In genomic region chr12:25100738-25101445, GRCh38 we compare ENCODE assay signal across 19 cellular contexts.
A peak's percentile ranks its signal among the peaks of the same experiment; 100 is the strongest.
DNase-seq lines count a peak whose midpoint lies in the region; ATAC-seq and TF ChIP-seq lines count a peak whose summit lies in the region.
"Had no signal": no experiment of that assay in that cellular context is flagged by ENCODE, and none has a peak within 500 bp of the region (broad histone marks: within the 10 kb centered on the region; RNA-seq: fewer than 3 reads in every experiment).

No MANE protein-coding gene starts in this region.

- peak overlapping the region; percentile 15 for H3K27ac Mint-ChIP-seq in activated naive CD8-positive, alpha-beta T cell treated with anti-CD3 and anti-CD28 coated beads, Interleukin-2, amount 50 U/mL, for 24 hours
- H3K27ac Mint-ChIP-seq in activated naive CD8-positive, alpha-beta T cell treated with anti-CD3 and anti-CD28 coated beads for 36 hours, result no peak overlapping the region
- H3K27ac Mint-ChIP-seq in stimulated activated naive B cell treated with anti-CD40 and anti-IgM and Interleukin-4, amounts not matched to agents 10 μg/mL and 1 μg/mL and 100 μg/mL, for 72 hours, result peak overlapping the region; percentile 84
- H3K27ac Mint-ChIP-seq in activated T-helper 17 cell treated with anti-CD3 and anti-CD28 coated beads, Interleukin-2, amount 50 U/mL, for 72 hours, result no peak overlapping the region
- H3K27ac Mint-ChIP-seq: activated CD4-positive, alpha-beta T cell treated with anti-CD3 and anti-CD28 coated beads, Interleukin-2, amount 10 ng/mL, durations not matched to agents 7 days and 5 days had no signal

- H4K20me1 ChIP-seq in OCI-LY7 (ENCODE audit: insufficient read depth, low read length), result peaks cover 11% of the 10 kb centered on the region; the same call in 1 of the 2 replicates

- no peaks in the 10 kb centered on the region for H3K9me3 Mint-ChIP-seq in activated naive CD8-positive, alpha-beta T cell treated with anti-CD3 and anti-CD28 coated beads, Interleukin-2, amount 50 U/mL, for 24 hours
- no peaks in the 10 kb centered on the region for H3K9me3 Mint-ChIP-seq in activated naive CD8-positive, alpha-beta T cell treated with anti-CD3 and anti-CD28 coated beads for 36 hours
- no peaks in the 10 kb centered on the region for H3K9me3 Mint-ChIP-seq in stimulated activated naive B cell treated with anti-CD40 and anti-IgM and Interleukin-4, amounts not matched to agents 10 μg/mL and 1 μg/mL and 100 μg/mL, for 72 hours
- H3K9me3 Mint-ChIP-seq in activated T-helper 17 cell treated with anti-CD3 and anti-CD28 coated beads, Interleukin-2, amount 50 U/mL, for 72 hours, result no peaks in the 10 kb centered on the region
- H3K9me3 Mint-ChIP-seq: activated CD4-positive, alpha-beta T cell treated with anti-CD3 and anti-CD28 coated beads, Interleukin-2, amount 10 ng/mL, durations not matched to agents 7 days and 5 days had no signal

- no peaks in the 10 kb centered on the region for H3K4me1 ChIP-seq in OCI-LY7 (ENCODE audit: insufficient read depth, low read length, poor library complexity, severe bottlenecking)
- H3K4me1 ChIP-seq: Caco-2, stomach, vagina had no signal

- no peak for ATAC-seq in activated naive CD8-positive, alpha-beta T cell treated with anti-CD3 and anti-CD28 coated beads, Interleukin-2, amount 50 U/mL, for 24 hours
- ATAC-seq in HG02852 (IDR thresholded peaks at IDR 0.05; ENCODE audit: unreplicated experiment), result peak; percentile 66
- ATAC-seq in stimulated activated naive B cell treated with anti-CD40 and anti-IgM and Interleukin-4, amounts not matched to agents 10 μg/mL and 1 μg/mL and 100 μg/mL, for 72 hours (replicated peaks), result peak; percentile 74 to 85
- ATAC-seq in activated T-helper 17 cell treated with anti-CD3 and anti-CD28 coated beads, Interleukin-2, amount 50 U/mL, for 72 hours (replicated peaks), result no peak
- ATAC-seq in GM21526 (IDR thresholded peaks at IDR 0.05; ENCODE audit: low FRiP score, unreplicated experiment), result no peak
- ATAC-seq in HG03108 (IDR thresholded peaks at IDR 0.05; ENCODE audit: unreplicated experiment), result no peak
- ATAC-seq: heart right ventricle had no signal

- H3K4me1 Mint-ChIP-seq in activated naive CD8-positive, alpha-beta T cell treated with anti-CD3 and anti-CD28 coated beads, Interleukin-2, amount 50 U/mL, for 24 hours, result peaks cover 9% of the 10 kb centered on the region
- H3K4me1 Mint-ChIP-seq in activated naive CD8-positive, alpha-beta T cell treated with anti-CD3 and anti-CD28 coated beads for 36 hours, result peaks cover 6% of the 10 kb centered on the region
- H3K4me1 Mint-ChIP-seq in stimulated activated naive B cell treated with anti-CD40 and anti-IgM and Interleukin-4, amounts not matched to agents 10 μg/mL and 1 μg/mL and 100 μg/mL, for 72 hours, result peaks cover 14 to 16% of the 10 kb centered on the region in 2 donors
- H3K4me1 Mint-ChIP-seq in activated T-helper 17 cell treated with anti-CD3 and anti-CD28 coated beads, Interleukin-2, amount 50 U/mL, for 72 hours, result peaks cover 4% of the 10 kb centered on the region

- DNase-seq in activated naive CD8-positive, alpha-beta T cell treated with anti-CD3 and anti-CD28 coated beads, Interleukin-2, amount 50 U/mL, for 24 hours, result no peak
- DNase-seq in activated naive CD8-positive, alpha-beta T cell treated with anti-CD3 and anti-CD28 coated beads for 36 hours, result no peak
- DNase-seq in OCI-LY7 (ENCODE audit: low spot score), result no peak
- no peak for DNase-seq in stimulated activated naive B cell treated with anti-CD40 and anti-IgM and Interleukin-4, amounts not matched to agents 10 μg/mL and 1 μg/mL and 100 μg/mL, for 72 hours
- DNase-seq: activated CD4-positive, alpha-beta T cell treated with anti-CD3 and anti-CD28 coated beads, Interleukin-2, amount 10 ng/mL, durations not matched to agents 7 days and 5 days; Caco-2; GDM1; heart right ventricle; NCI-H2029; NCI-H748 treated with DMSO at 0.1 percent for 48 hours; occipital lobe; SHP77 treated with DMSO at 0.1 percent for 48 hours; stomach had no signal

- H3K27ac ChIP-seq in OCI-LY7 (ENCODE audit: low read depth, low read length, poor library complexity, severe bottlenecking), result peak overlapping the region; percentile 25
- H3K27ac ChIP-seq: heart right ventricle, skin epidermis, stomach, vagina had no signal

- H3K4me3 Mint-ChIP-seq in activated naive CD8-positive, alpha-beta T cell treated with anti-CD3 and anti-CD28 coated beads, Interleukin-2, amount 50 U/mL, for 24 hours, result no peak overlapping the region
- H3K4me3 Mint-ChIP-seq in activated naive CD8-positive, alpha-beta T cell treated with anti-CD3 and anti-CD28 coated beads for 36 hours, result no peak overlapping the region
- H3K4me3 Mint-ChIP-seq in stimulated activated naive B cell treated with anti-CD40 and anti-IgM and Interleukin-4, amounts not matched to agents 10 μg/mL and 1 μg/mL and 100 μg/mL, for 72 hours, result peak overlapping the region; percentile 48 to 55
- H3K4me3 Mint-ChIP-seq in activated T-helper 17 cell treated with anti-CD3 and anti-CD28 coated beads, Interleukin-2, amount 50 U/mL, for 72 hours, result no peak overlapping the region
- H3K4me3 Mint-ChIP-seq: activated CD4-positive, alpha-beta T cell treated with anti-CD3 and anti-CD28 coated beads, Interleukin-2, amount 10 ng/mL, durations not matched to agents 7 days and 5 days had no signal

- no peaks in the 10 kb centered on the region for H3K9me3 ChIP-seq in OCI-LY7 (ENCODE audit: low read length)
- H3K9me3 ChIP-seq: Caco-2, heart right ventricle, stomach, vagina had no signal

- no peak overlapping the region for H2AFZ ChIP-seq in OCI-LY7 (ENCODE audit: low read length)

- intact Hi-C loops in OCI-LY7 (cut with micrococcal nuclease; ENCODE audit: unreplicated experiment), result no loop called here

- H3K79me2 ChIP-seq in OCI-LY7 (ENCODE audit: insufficient read depth, low read depth, low read length), result peaks cover 32% of the 10 kb centered on the region; the same call in 1 of the 2 replicates

- BruUV-seq in OCI-LY7 (replicated peaks; lab: Mats Ljungman, UMichigan), result no TSS peak

- H3K4me2 ChIP-seq in OCI-LY7 (ENCODE audit: low read length), result no peak overlapping the region

- H3K27me3 Mint-ChIP-seq in activated naive CD8-positive, alpha-beta T cell treated with anti-CD3 and anti-CD28 coated beads, Interleukin-2, amount 50 U/mL, for 24 hours, result no peaks in the 10 kb centered on the region
- no peaks in the 10 kb centered on the region for H3K27me3 Mint-ChIP-seq in activated naive CD8-positive, alpha-beta T cell treated with anti-CD3 and anti-CD28 coated beads for 36 hours
- no peaks in the 10 kb centered on the region for H3K27me3 Mint-ChIP-seq in stimulated activated naive B cell treated with anti-CD40 and anti-IgM and Interleukin-4, amounts not matched to agents 10 μg/mL and 1 μg/mL and 100 μg/mL, for 72 hours
- H3K27me3 Mint-ChIP-seq in activated T-helper 17 cell treated with anti-CD3 and anti-CD28 coated beads, Interleukin-2, amount 50 U/mL, for 72 hours, result no peaks in the 10 kb centered on the region
- H3K27me3 Mint-ChIP-seq: activated CD4-positive, alpha-beta T cell treated with anti-CD3 and anti-CD28 coated beads, Interleukin-2, amount 10 ng/mL, durations not matched to agents 7 days and 5 days had no signal

- H3K9me2 ChIP-seq in OCI-LY7 (ENCODE audit: insufficient read depth, low read length), result no peaks in the 10 kb centered on the region

- TF ChIP-seq CTCF in OCI-LY7 (conservative IDR thresholded peaks at IDR 0.05; ENCODE audit: low read length), result no peak

- POLR2A ChIA-PET in OCI-LY7 (lab: Charles Lee), result interaction anchor here (0.5 kb wide), 1 partner anchor 89 kb away, joined by 9 read pairs; no protein-coding TSS in a partner anchor

- H3K36me3 Mint-ChIP-seq in activated naive CD8-positive, alpha-beta T cell treated with anti-CD3 and anti-CD28 coated beads, Interleukin-2, amount 50 U/mL, for 24 hours (ENCODE audit: low read depth), result peaks cover 19% of the 10 kb centered on the region
- peaks cover 11% of the 10 kb centered on the region for H3K36me3 Mint-ChIP-seq in activated naive CD8-positive, alpha-beta T cell treated with anti-CD3 and anti-CD28 coated beads for 36 hours
- peaks cover 26 to 30% of the 10 kb centered on the region in 2 donors for H3K36me3 Mint-ChIP-seq in stimulated activated naive B cell treated with anti-CD40 and anti-IgM and Interleukin-4, amounts not matched to agents 10 μg/mL and 1 μg/mL and 100 μg/mL, for 72 hours
- peaks cover 52% of the 10 kb centered on the region for H3K36me3 Mint-ChIP-seq in activated T-helper 17 cell treated with anti-CD3 and anti-CD28 coated beads, Interleukin-2, amount 50 U/mL, for 72 hours (ENCODE audit: low read depth)

- CTCF ChIA-PET in OCI-LY7 (lab: Charles Lee; ENCODE audit: unreplicated experiment), result no interaction called here

- peaks cover 99% of the 10 kb centered on the region for H3K36me3 ChIP-seq in OCI-LY7 (ENCODE audit: insufficient read depth, low read length)
- H3K36me3 ChIP-seq: vagina had no signal

- no peak overlapping the region for H3K4me3 ChIP-seq in OCI-LY7 (ENCODE audit: low read depth, low read length, poor library complexity, severe bottlenecking)
- H3K4me3 ChIP-seq: heart right ventricle, skin epidermis, stomach, vagina had no signal

Comparison
In these comparisons a context has a peak if more than half of its experiments do, and no peak if none do; other contexts are left out.
1. H3K27ac Mint-ChIP-seq: peak in activated naive CD8-positive, alpha-beta T cell treated with anti-CD3 and anti-CD28 coated beads, Interleukin-2, amount 50 U/mL, for 24 hours (single experiment) and stimulated activated naive B cell treated with anti-CD40 and anti-IgM and Interleukin-4, amounts not matched to agents 10 μg/mL and 1 μg/mL and 100 μg/mL, for 72 hours (single experiment); none in activated naive CD8-positive, alpha-beta T cell treated with anti-CD3 and anti-CD28 coated beads for 36 hours (single experiment) and activated T-helper 17 cell treated with anti-CD3 and anti-CD28 coated beads, Interleukin-2, amount 50 U/mL, for 72 hours (single experiment).
2. ATAC-seq: peak in HG02852 (single experiment) and stimulated activated naive B cell treated with anti-CD40 and anti-IgM and Interleukin-4, amounts not matched to agents 10 μg/mL and 1 μg/mL and 100 μg/mL, for 72 hours (2 of 2); none in activated naive CD8-positive, alpha-beta T cell treated with anti-CD3 and anti-CD28 coated beads, Interleukin-2, amount 50 U/mL, for 24 hours (single experiment), activated T-helper 17 cell treated with anti-CD3 and anti-CD28 coated beads, Interleukin-2, amount 50 U/mL, for 72 hours (single experiment), GM21526 (single experiment) and HG03108 (single experiment).
3. H3K4me3 Mint-ChIP-seq: peak in stimulated activated naive B cell treated with anti-CD40 and anti-IgM and Interleukin-4, amounts not matched to agents 10 μg/mL and 1 μg/mL and 100 μg/mL, for 72 hours (2 of 2); none in activated naive CD8-positive, alpha-beta T cell treated with anti-CD3 and anti-CD28 coated beads, Interleukin-2, amount 50 U/mL, for 24 hours (single experiment), activated naive CD8-positive, alpha-beta T cell treated with anti-CD3 and anti-CD28 coated beads for 36 hours (single experiment) and activated T-helper 17 cell treated with anti-CD3 and anti-CD28 coated beads, Interleukin-2, amount 50 U/mL, for 72 hours (single experiment).